15 cellular contexts compared by ENCODE assay signal in the genomic region with DNA sequence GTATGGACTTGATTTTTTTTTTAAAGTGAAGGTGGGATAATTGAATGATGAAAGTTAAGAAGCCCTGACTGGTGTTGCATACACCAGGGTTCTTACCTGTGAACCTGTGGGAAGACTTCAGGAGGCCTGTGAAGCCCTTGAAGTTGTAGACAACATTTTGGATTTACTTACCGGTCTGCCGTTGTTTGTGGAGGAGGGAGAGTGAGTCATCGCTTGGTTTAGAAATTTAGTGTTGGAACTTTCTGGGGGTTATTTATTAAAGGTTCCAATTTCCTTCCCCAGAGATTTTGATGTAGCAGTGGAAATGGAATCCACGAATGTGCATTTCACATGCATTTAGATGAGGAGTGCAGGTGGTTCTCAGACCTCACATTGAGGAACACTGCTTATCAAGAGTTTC. TPM values are rescaled to one million over a fixed set of nuclear protein-coding genes. Genes with fewer than 3 reads are reported as not detected.
A peak's percentile ranks its signal among the peaks of the same experiment; 100 is the strongest.
DNase-seq lines count a peak whose midpoint lies in the region; ATAC-seq, FAIRE-seq and TF ChIP-seq lines count a peak whose summit lies in the region.
"Had no signal": no experiment of that assay in that cellular context is flagged by ENCODE, and none has a peak within 500 bp of the region (broad histone marks: within the 10 kb centered on the region; RNA-seq: fewer than 3 reads in every experiment).

No MANE protein-coding gene starts in this region.

- WGBS in mammary epithelial cell (ENCODE audit: low coverage, missing lambda C conversion rate), result 48% methylated on average over 4 of the region's 4 CpGs
- 5% methylated on average over 4 of the region's 4 CpGs for WGBS in HepG2 (ENCODE audit: low lambda C conversion rate)

- H3K79me2 ChIP-seq in mammary epithelial cell (ENCODE audit: insufficient read depth, low read length) (no peaks in the 10 kb centered on the region), HepG2 (ENCODE audit: insufficient read depth, low read length) (peaks cover 28% of the 10 kb centered on the region)

- dilution Hi-C loops in mammary epithelial cell (cut with HindIII; ENCODE audit: low sequenced_read_pairs), result no loop called here

- no TSS peak for BruUV-seq in mammary epithelial cell (replicated peaks; lab: Mats Ljungman, UMichigan)
- BruUV-seq in HepG2 (replicated peaks; lab: Mats Ljungman, UMichigan), result TSS peak; percentile 92

- TF ChIP-seq RAD21 in HepG2 (CRISPR knock-in tag; IDR thresholded peaks at IDR 0.05), result no peak

- H3K4me2 ChIP-seq in mammary epithelial cell (ENCODE audit: insufficient read depth, low read depth, low read length) (no peak overlapping the region), HepG2 (ENCODE audit: low read depth, low read length) (peak overlapping the region; percentile 79)

- in situ Hi-C loops in mammary epithelial cell (cut with MboI; ENCODE audit: low sequenced_read_pairs in 2 of 2), result no loop called here
- in situ Hi-C loops in HepG2 (cut with HindIII; ENCODE audit: extremely low pct_ligation_motif_present, low pct_unique_long_range_greater_than_20kb), result no loop called here

- no peaks in the 10 kb centered on the region for H4K20me1 ChIP-seq in mammary epithelial cell (ENCODE audit: insufficient read depth, low read length)
- no peaks in the 10 kb centered on the region for H4K20me1 ChIP-seq in HepG2 (ENCODE audit: insufficient read depth, low read length)

- no peak for TF ChIP-seq POLR2A in HepG2 (IDR thresholded peaks at IDR 0.05; ENCODE audit: insufficient read depth in 1 of 2, low read depth in 2 of 2, low read length in 2 of 2)

- H3K9me3 ChIP-seq in mammary epithelial cell (replicated peaks; ENCODE audit: insufficient read depth, low read length) (no peaks in the 10 kb centered on the region), HepG2 (ENCODE audit: low read length) (no peaks in the 10 kb centered on the region)
- H3K9me3 ChIP-seq: esophagus squamous epithelium had no signal

- H3K4me1 Mint-ChIP-seq in CD14-positive monocyte, result peaks cover 70% of the 10 kb centered on the region

- H3K27me3 Mint-ChIP-seq in CD14-positive monocyte (ENCODE audit: low read depth in 3 of 3), result peaks cover 0 to 4% (median 2%) of the 10 kb centered on the region in 3 donors
- H3K27me3 Mint-ChIP-seq: activated B cell treated with CpG ODN at 0.5 μM for 24 hours had no signal

- no peak overlapping the region for H3K4me3 Mint-ChIP-seq in CD14-positive monocyte
- H3K4me3 Mint-ChIP-seq: activated B cell treated with CpG ODN at 0.5 μM for 24 hours had no signal

- H3K36me3 ChIP-seq in mammary epithelial cell (ENCODE audit: insufficient read depth, low read length) (no peaks in the 10 kb centered on the region), HepG2 (replicated peaks in 1 of 2; ENCODE audit: control insufficient read depth in 1 of 2, insufficient read depth in 2 of 2, low read length in 2 of 2) (no peaks in the 10 kb centered on the region)
- H3K36me3 ChIP-seq: esophagus squamous epithelium had no signal

- no peak for ATAC-seq in HepG2
- ATAC-seq: left ventricle myocardium superior had no signal

- H3K27ac ChIP-seq in mammary epithelial cell (ENCODE audit: insufficient read depth, low read depth, low read length), result no peak overlapping the region
- H3K27ac ChIP-seq in HepG2 (ENCODE audit: extremely low read length, insufficient read depth, low read length), result peak overlapping the region; percentile 91

- CTCF ChIA-PET in mammary epithelial cell (lab: Charles Lee; ENCODE audit: low non-redundant PET), result no interaction called here
- CTCF ChIA-PET in HepG2 (lab: Yijun Ruan, JAX; ENCODE audit: low intra/inter-chr PET ratio, low total read pairs), result no interaction called here
- CTCF ChIA-PET in HEK293T (lab: Yijun Ruan, JAX), result no interaction called here

- TF ChIP-seq EP300 in HepG2 (IDR thresholded peaks at IDR 0.05; ENCODE audit: low read depth in 2 of 2, low read length in 2 of 2) (0 out of 4 replicates have a peak, but pooled peaks of 1 of the 2 experiments have one; percentile 10), HepG2 (CRISPR knock-in tag; IDR thresholded peaks at IDR 0.05; ENCODE audit: borderline replicate concordance) (no peak)

- intact Hi-C loops in CD14-positive monocyte (cut with micrococcal nuclease), result loop anchor here in 1 of 2 donors (5.0 kb wide), 1 partner anchor 48 kb away; a partner anchor contains a TSS
- intact Hi-C loops in mammary epithelial cell (cut with micrococcal nuclease), result loop anchor here (2.0 kb wide), 1 partner anchor 41 kb away; no protein-coding TSS in a partner anchor
- intact Hi-C loops in HepG2 (cut with micrococcal nuclease; ENCODE audit: unreplicated experiment), result loop anchor here (1.0 to 2.0 kb wide), 2 partner anchors 13 to 15 kb away; no protein-coding TSS in a partner anchor

- DNase-seq in CD14-positive monocyte (ENCODE audit: low spot score) (no peak), HT-29 (ENCODE audit: low spot score) (peak; percentile 39), mammary epithelial cell (peak; percentile 32), HepG2 (ENCODE audit: low spot score) (no peak), medulla oblongata (ENCODE audit: extremely low spot score) (no peak), HEK293T (ENCODE audit: extremely low spot score) (no peak), glomerular visceral epithelial cell (ENCODE audit: extremely low spot score) (no peak), NCI-H1048 (lab: John Stamatoyannopoulos, UW) (no peak)
- DNase-seq: activated B cell treated with CpG ODN at 0.5 μM for 24 hours, aorta, esophagus squamous epithelium, left ventricle myocardium superior, NCI-H2029, NCI-H510A had no signal

- no peak for FAIRE-seq in HepG2 (lab: Jason Lieb, UNC)

- H3K9ac ChIP-seq in mammary epithelial cell (ENCODE audit: insufficient read depth, low read length), result no peak overlapping the region
- peak overlapping the region; percentile 49 for H3K9ac ChIP-seq in HepG2 (ENCODE audit: insufficient read depth, low read depth, low read length)

- H3K4me1 ChIP-seq in mammary epithelial cell (ENCODE audit: insufficient read depth, low read length) (peaks cover 36% of the 10 kb centered on the region), HepG2 (ENCODE audit: insufficient read depth, low read length) (peaks cover 92% of the 10 kb centered on the region)

- no peak overlapping the region for H2AFZ ChIP-seq in mammary epithelial cell (ENCODE audit: low read depth, low read length)
- no peak overlapping the region for H2AFZ ChIP-seq in HepG2 (ENCODE audit: low read length)

- H3K27me3 ChIP-seq in mammary epithelial cell (ENCODE audit: insufficient read depth, low read length) (no peaks in the 10 kb centered on the region), HepG2 (ENCODE audit: control insufficient read depth in 1 of 2, insufficient read depth in 2 of 2, low read length in 2 of 2) (no peaks in the 10 kb centered on the region)
- H3K27me3 ChIP-seq: esophagus squamous epithelium had no signal

- TF ChIP-seq CTCF in CD14-positive monocyte (IDR thresholded peaks at IDR 0.05) (no peak), mammary epithelial cell (conservative IDR thresholded peaks at IDR 0.05 in 1 of 2, IDR thresholded peaks at IDR 0.05 in 1 of 2; ENCODE audit: extremely low read depth in 1 of 2, insufficient read depth in 1 of 2, low read depth in 1 of 2, low read length in 2 of 2) (no peak), HepG2 (CRISPR knock-in tag; IDR thresholded peaks at IDR 0.05) (no peak)

- H3K27ac Mint-ChIP-seq in CD14-positive monocyte, result peak overlapping the region in 6 of 7 donors; percentile 55 to 83 (median 65)
- H3K27ac Mint-ChIP-seq: activated B cell treated with CpG ODN at 0.5 μM for 24 hours; activated T-helper 2 cell treated with anti-CD3 and anti-CD28 coated beads, Interferon-gamma antibody, Interleukin-2, Interleukin-4, amounts not matched to agents 10 μg/mL and 5 μg/mL and 100 μg/mL, durations not matched to agents 14 hours and 24 hours and 36 hours had no signal

- no peak overlapping the region for H3K4me3 ChIP-seq in mammary epithelial cell (replicated peaks in 1 of 3; ENCODE audit: insufficient read depth in 1 of 3, low read depth in 2 of 3, low read length in 3 of 3)
- H3K4me3 ChIP-seq in HepG2 (replicated peaks in 1 of 3; ENCODE audit: insufficient read depth in 1 of 3, low read depth in 2 of 3, low read length in 3 of 3), result peak overlapping the region in 2 of 3 experiments; percentile 26 to 38; a peak in 2 of 6 replicates
- H3K4me3 ChIP-seq: esophagus squamous epithelium had no signal

- H3K36me3 Mint-ChIP-seq in CD14-positive monocyte, result peaks cover 52 to 66% of the 10 kb centered on the region in 2 donors

- H3K9me3 Mint-ChIP-seq in CD14-positive monocyte, result peaks cover 0 to 3% (median 0%) of the 10 kb centered on the region in 7 donors
- H3K9me3 Mint-ChIP-seq: activated B cell treated with CpG ODN at 0.5 μM for 24 hours; activated T-helper 2 cell treated with anti-CD3 and anti-CD28 coated beads, Interferon-gamma antibody, Interleukin-2, Interleukin-4, amounts not matched to agents 10 μg/mL and 5 μg/mL and 100 μg/mL, durations not matched to agents 14 hours and 24 hours and 36 hours had no signal

- POLR2A ChIA-PET in HepG2 (lab: Yijun Ruan, JAX) (interaction anchor here (0.7 to 5.2 kb wide), 4 partner anchors 8 to 49 kb away, joined by 3 to 54 read pairs (median 7); no protein-coding TSS in a partner anchor), HEK293T (lab: Yijun Ruan, JAX) (no interaction called here)

RNA-seq across cellular contexts. Expression of a gene that starts 49.6 kb away (rescaled TPM):
- 10 to 100 TPM; 26.5 to 28.7 TPM for polyA plus RNA-seq in CD14-positive monocyte
- 13.0 and 19.6 TPM in 2 replicates for total RNA-seq in HT-29 (2014; rRNA removed; shearing (Covaris generic))
- 10 to 100 TPM; 23.8 to 34.0 TPM for total RNA-seq in mammary epithelial cell
- polyA plus RNA-seq in mammary epithelial cell, result 3.7 TPM
- polyA minus RNA-seq in mammary epithelial cell, result 5.2 TPM
- total RNA-seq in HepG2 (2016; rRNA removed; fragmentation: Illumina TruSeq; extraction: Trizol), result 11.9 and 18.2 TPM in 2 replicates
- 19.7 and 23.1 TPM in 2 replicates for total RNA-seq in HepG2 (2016; cell fraction: cytosol; rRNA removed; fragmentation: Illumina TruSeq; extraction: Trizol; ENCODE audit: low read depth)
- 13.7 and 16.7 TPM in 2 replicates for total RNA-seq in HepG2 (2016; cell fraction: insoluble cytoplasmic fraction; rRNA removed; fragmentation: Illumina TruSeq; extraction: Trizol)
- total RNA-seq in HepG2 (2016; cell fraction: membrane; rRNA removed; fragmentation: Illumina TruSeq; extraction: Trizol), result 6.8 and 8.5 TPM in 2 replicates
- total RNA-seq in HepG2 (2016; cell fraction: nucleus; rRNA removed; fragmentation: Illumina TruSeq; extraction: Trizol), result 81.5 and 87.1 TPM in 2 replicates
- 9.1 and 9.6 TPM in 2 replicates for polyA plus RNA-seq in HepG2 (2011; rRNA removed)
- 2.5 and 2.7 TPM in 2 replicates for polyA plus RNA-seq in HepG2 (2011; cell fraction: cytosol; rRNA removed)
- polyA plus RNA-seq in HepG2 (2011; cell fraction: nucleus; rRNA removed), result 27.9 and 47.7 TPM in 2 replicates
- 8.8 and 10.3 TPM in 2 replicates for polyA plus RNA-seq in HepG2 (2012)
- 0.63 and 0.71 TPM in 2 replicates for polyA plus RNA-seq in HepG2 (2016; cell fraction: cytosol; fragmentation: Illumina TruSeq; extraction: Trizol; ENCODE audit: low read depth)
- 8.9 and 9.9 TPM in 2 replicates for polyA plus RNA-seq in HepG2 (2016; cell fraction: insoluble cytoplasmic fraction; fragmentation: Illumina TruSeq; extraction: Trizol; ENCODE audit: low read depth)
- 1.4 and 1.7 TPM in 2 replicates for polyA plus RNA-seq in HepG2 (2016; cell fraction: membrane; fragmentation: Illumina TruSeq; extraction: Trizol; ENCODE audit: low read depth)
- polyA plus RNA-seq in HepG2 (2016; cell fraction: nucleus; fragmentation: Illumina TruSeq; extraction: Trizol; ENCODE audit: insufficient read depth, low read depth), result 34.1 and 38.4 TPM in 2 replicates
- 7.2 and 23.4 TPM in 2 replicates for polyA minus RNA-seq in HepG2 (2011; rRNA and poly(A)+ RNA removed; ENCODE audit: low replicate concordance)
- polyA minus RNA-seq in HepG2 (2011; cell fraction: cytosol; rRNA and poly(A)+ RNA removed), result 6.4 TPM in 2 replicates
- 87.8 and 98.5 TPM in 2 replicates for polyA minus RNA-seq in HepG2 (2011; cell fraction: nucleus; rRNA and poly(A)+ RNA removed)

Comparison
In these comparisons a context has a peak if more than half of its experiments do, and no peak if none do; other contexts are left out.
1. DNase-seq: peak in HT-29 (single experiment) and mammary epithelial cell (single experiment); none in CD14-positive monocyte (single experiment), HepG2 (single experiment), medulla oblongata (single experiment), HEK293T (single experiment), glomerular visceral epithelial cell (single experiment) and NCI-H1048 (single experiment).
2. H3K4me3 ChIP-seq: peak in HepG2 (2 of 3); none in mammary epithelial cell (0 of 3).